In the genomic region with DNA sequence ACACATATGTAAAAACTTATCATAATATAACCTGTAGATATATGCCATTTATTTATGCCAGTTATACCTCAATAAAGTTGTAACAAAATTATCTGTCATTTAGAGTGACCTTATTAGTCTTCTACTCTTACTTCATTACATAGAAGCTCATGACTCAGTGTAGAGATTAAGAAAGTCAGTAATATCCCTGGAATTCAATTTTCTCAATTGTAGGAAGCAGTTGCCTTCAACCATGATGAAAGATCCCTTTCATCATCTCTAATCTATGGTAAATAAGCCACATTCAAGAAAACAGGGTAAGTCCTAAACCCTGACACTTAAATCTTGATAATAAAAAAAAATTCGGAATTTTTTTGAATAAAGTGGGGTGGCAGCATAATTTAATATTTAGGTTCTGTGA, we compare ENCODE assay signal across 16 cellular contexts.
"Had no signal": no experiment of that assay in that cellular context is flagged by ENCODE, and none has a peak within 500 bp of the region (broad histone marks: within the 10 kb centered on the region; RNA-seq: fewer than 3 reads in every experiment).

No MANE protein-coding gene starts in this region.

- H3K4me1 ChIP-seq: adrenal gland, lower lobe of right lung, parathyroid adenoma, upper lobe of right lung had no signal

- H3K36me3 ChIP-seq: adrenal gland, lower lobe of right lung, neutrophil, thoracic aorta, upper lobe of right lung had no signal

- H3K9me3 ChIP-seq: adrenal gland, lower lobe of right lung, neutrophil, thoracic aorta, upper lobe of right lung had no signal

- H3K27me3 Mint-ChIP-seq: stimulated activated naive B cell treated with anti-CD40 and anti-IgM and Interleukin-4, amounts not matched to agents 10 μg/mL and 1 μg/mL and 100 μg/mL, for 72 hours had no signal

- H3K36me3 Mint-ChIP-seq: activated naive CD4-positive, alpha-beta T cell treated with anti-CD3 and anti-CD28 coated beads, Interleukin-2, amount 50 U/mL, for 72 hours; natural killer cell had no signal

- H3K4me3 ChIP-seq: adrenal gland, dorsolateral prefrontal cortex, lower lobe of right lung, thoracic aorta, upper lobe of right lung had no signal

- H3K27me3 ChIP-seq: adrenal gland, dorsolateral prefrontal cortex, neutrophil, upper lobe of right lung had no signal

- ATAC-seq: activated naive CD4-positive, alpha-beta T cell treated with anti-CD3 and anti-CD28 coated beads, Interleukin-2, amount 50 U/mL, for 72 hours; lower lobe of right lung; natural killer cell; sciatic nerve; stimulated activated naive B cell treated with anti-CD40 and anti-IgM and Interleukin-4, amounts not matched to agents 10 μg/mL and 1 μg/mL and 100 μg/mL, for 72 hours; upper lobe of right lung had no signal

- H3K4me1 Mint-ChIP-seq: natural killer cell; stimulated activated naive B cell treated with anti-CD40 and anti-IgM and Interleukin-4, amounts not matched to agents 10 μg/mL and 1 μg/mL and 100 μg/mL, for 72 hours had no signal

- DNase-seq: activated CD4-positive, alpha-beta T cell treated with anti-CD3 and anti-CD28 coated beads, Interleukin-2, amount 50 U/mL, for 4 hours; activated gamma-delta T cell; adrenal gland; dorsolateral prefrontal cortex; lower lobe of right lung; natural killer cell; stimulated activated CD4-positive, alpha-beta T cell treated with anti-CD3 and anti-CD28 coated beads, Interleukin-4, amount 100 ng/mL, for 4 hours; stimulated activated naive B cell treated with anti-CD40 and anti-IgM and Interleukin-4, amounts not matched to agents 10 μg/mL and 1 μg/mL and 100 μg/mL, for 72 hours; SW 1271; T-helper 2 cell; upper lobe of right lung had no signal

- H3K27ac Mint-ChIP-seq: activated naive CD4-positive, alpha-beta T cell treated with anti-CD3 and anti-CD28 coated beads, Interleukin-2, amount 50 U/mL, for 72 hours; natural killer cell; stimulated activated naive B cell treated with anti-CD40 and anti-IgM and Interleukin-4, amounts not matched to agents 10 μg/mL and 1 μg/mL and 100 μg/mL, for 72 hours had no signal

- H3K4me3 Mint-ChIP-seq: natural killer cell; stimulated activated naive B cell treated with anti-CD40 and anti-IgM and Interleukin-4, amounts not matched to agents 10 μg/mL and 1 μg/mL and 100 μg/mL, for 72 hours had no signal

- H3K27ac ChIP-seq: adrenal gland, dorsolateral prefrontal cortex, lower lobe of right lung, neutrophil, parathyroid adenoma, thoracic aorta, upper lobe of right lung had no signal
